In genomic region chr15:66594344-66594743, GRCh38 we compare ENCODE assay signal across 23 cellular contexts.
DNase-seq lines count a peak whose midpoint lies in the region; TF ChIP-seq lines count a peak whose summit lies in the region.
"Had no signal": no experiment of that assay in that cellular context is flagged by ENCODE, and none has a peak within 500 bp of the region (broad histone marks: within the 10 kb centered on the region; RNA-seq: fewer than 3 reads in every experiment).

No MANE protein-coding gene starts in this region.

- DNase-seq in 8988T = peak; percentile 33
- peak; percentile 6 for DNase-seq in HK-2 (ENCODE audit: unreplicated experiment)
- DNase-seq in iPS-NIHi7 (ENCODE audit: extremely low spot score) = peak; percentile 51
- DNase-seq in inferior parietal cortex (ENCODE audit: extremely low spot score) = no peak
- no peak for DNase-seq in SKM-1 (lab: John Stamatoyannopoulos, UW; ENCODE audit: unreplicated experiment)
- DNase-seq in AG08396 (ENCODE audit: low spot score) = no peak
- no peak for DNase-seq in activated CD4-positive, alpha-beta T cell treated with anti-CD3 and anti-CD28 coated beads, Interleukin-2, amount 50 U/mL, for 1 hour
- DNase-seq: activated CD4-positive, alpha-beta T cell treated with anti-CD3 and anti-CD28 coated beads, Interleukin-2, amount 50 U/mL, for 48 hours; activated effector memory CD4-positive, alpha-beta T cell treated with anti-CD3 and anti-CD28 coated beads, Interleukin-2, amount 50 U/mL, for 16 hours; H9; Karpas-422; mammary epithelial cell; NCI-H1048; NCI-H1930; NCI-H2227 treated with DMSO at 0.1 percent for 48 hours; NCI-H774; PC-9; stimulated activated CD4-positive, alpha-beta T cell treated with anti-CD3 and anti-CD28 coated beads, Interleukin-4, amount 100 ng/mL, for 1 hour; stimulated activated naive CD4-positive, alpha-beta T cell; T-helper 2 cell; testis had no signal

- peak overlapping the region; percentile 74; the same call in 1 of the 2 replicates for H3K27ac ChIP-seq in VCaP
- H3K27ac ChIP-seq: heart left ventricle, PC-9, testis had no signal

- peak; percentile 52 for TF ChIP-seq CTCF in VCaP (conservative IDR thresholded peaks at IDR 0.05)

Comparison
In these comparisons a context has a peak if more than half of its experiments do, and no peak if none do; other contexts are left out.
1. DNase-seq: peak in 8988T (single experiment), HK-2 (single experiment) and iPS-NIHi7 (single experiment); none in inferior parietal cortex (single experiment), SKM-1 (single experiment), AG08396 (single experiment) and activated CD4-positive, alpha-beta T cell treated with anti-CD3 and anti-CD28 coated beads, Interleukin-2, amount 50 U/mL, for 1 hour (single experiment).